Comparison of ENCODE assay signal across 1 cellular context in the genomic region with DNA sequence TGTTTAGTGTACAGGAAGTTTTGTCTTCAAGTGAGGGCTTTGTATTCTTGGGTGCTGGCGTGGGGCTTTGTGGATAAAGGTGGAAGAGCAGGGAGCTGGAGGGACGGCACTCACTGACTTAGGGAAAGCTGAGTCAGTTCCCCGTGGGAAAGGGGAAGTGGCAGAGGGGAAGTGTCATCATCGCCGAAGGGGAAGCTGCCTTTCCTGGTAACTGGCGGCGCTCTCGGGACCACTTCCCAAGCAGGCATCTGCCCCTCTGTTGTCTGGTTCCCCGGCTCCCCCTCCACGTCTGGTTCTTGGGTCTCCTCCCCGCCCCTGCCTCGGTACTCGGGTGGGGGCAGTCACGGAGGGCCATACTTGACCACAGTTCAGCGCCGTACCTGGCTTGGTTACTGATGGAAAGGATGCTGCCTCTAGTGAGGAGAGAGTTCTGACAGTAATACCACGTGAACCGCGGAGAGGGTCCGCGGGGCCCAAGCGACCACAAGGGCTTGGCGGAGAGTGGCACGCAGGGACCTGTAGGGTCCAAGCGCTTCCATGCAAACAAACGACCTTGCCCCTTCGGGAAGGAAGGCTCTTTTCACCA.
A peak's percentile ranks its signal among the peaks of the same experiment; 100 is the strongest.
TF ChIP-seq lines count a peak whose summit lies in the region.

No MANE protein-coding gene starts in this region.

TF ChIP-seq in K562, 482 proteins besides CTCF, POLR2A, EP300 and RAD21 (continues in another document):
- TF ChIP-seq SAP30 (IDR thresholded peaks at IDR 0.05; ENCODE audit: borderline replicate concordance, insufficient read depth, low read depth, low read length, poor library complexity, severe bottlenecking) (peak; percentile 81), ELF4 (CRISPR knock-in tag; IDR thresholded peaks at IDR 0.05) (0 out of 2 replicates have a peak, but pooled peaks have one; percentile 4), NFRKB (IDR thresholded peaks at IDR 0.05; ENCODE audit: low read depth) (peak; percentile 21; the same call in 1 of the 2 replicates), PHF8 (IDR thresholded peaks at IDR 0.05; ENCODE audit: borderline replicate concordance, low read length) (peak; percentile 35; the same call in 1 of the 2 replicates), BHLHE40 (IDR thresholded peaks at IDR 0.05; ENCODE audit: low read length) (0 out of 2 replicates have a peak, but pooled peaks have one; percentile 6), ERF (CRISPR knock-in tag; IDR thresholded peaks at IDR 0.05) (no peak), ZC3H4 (CRISPR knock-in tag; IDR thresholded peaks at IDR 0.05; ENCODE audit: borderline replicate concordance) (0 out of 2 replicates have a peak, but pooled peaks have one; percentile 45), JUN (IDR thresholded peaks at IDR 0.05; ENCODE audit: borderline replicate concordance, low read depth, low read length) (0 out of 2 replicates have a peak, but pooled peaks have one; percentile 24), JUN (CRISPR knock-in tag; IDR thresholded peaks at IDR 0.05; ENCODE audit: borderline replicate concordance) (no peak), FOSL1 (tag; conservative IDR thresholded peaks at IDR 0.05) (peak; percentile 76), RCOR1 (IDR thresholded peaks at IDR 0.05; ENCODE audit: borderline replicate concordance in 1 of 2, low read depth in 2 of 2, low read length in 2 of 2) (no peak), HNRNPL (IDR thresholded peaks at IDR 0.05; ENCODE audit: low read depth, low read length) (no peak), MAZ (CRISPR knock-in tag; conservative IDR thresholded peaks at IDR 0.05 in 1 of 2, IDR thresholded peaks at IDR 0.05 in 1 of 2) (no peak), SMAD3 (CRISPR knock-in tag; conservative IDR thresholded peaks at IDR 0.05) (no peak), SIN3A (IDR thresholded peaks at IDR 0.05; ENCODE audit: borderline replicate concordance in 2 of 2, control insufficient read depth in 1 of 2, low read depth in 2 of 2, low read length in 2 of 2) (peak in 1 of 2 experiments; percentile 60; a peak in 1 of 4 replicates), SUPT5H (IDR thresholded peaks at IDR 0.05) (peak; percentile 52; the same call in 1 of the 2 replicates), KDM1A (IDR thresholded peaks at IDR 0.05) (no peak), SMARCA4 (IDR thresholded peaks at IDR 0.05) (no peak; the same call in 1 of the 2 replicates), CBX2 (IDR thresholded peaks at IDR 0.05; ENCODE audit: insufficient read depth, low read length, poor library complexity, severe bottlenecking) (no peak), BACH1 (tag; IDR thresholded peaks at IDR 0.05) (0 out of 2 replicates have a peak, but pooled peaks have one; percentile 51), ZNF12 (CRISPR knock-in tag; IDR thresholded peaks at IDR 0.05) (no peak), ETV1 (tag; conservative IDR thresholded peaks at IDR 0.05; ENCODE audit: low read depth) (peak; percentile 34; the same call in 1 of the 2 replicates), ATF7 (IDR thresholded peaks at IDR 0.05) (peak; percentile 51; the same call in 1 of the 2 replicates), BRF1 (IDR thresholded peaks at IDR 0.05; ENCODE audit: borderline replicate concordance, extremely low read depth, insufficient read length) (no peak), NFE2 (IDR thresholded peaks at IDR 0.05; ENCODE audit: low read depth) (peak; percentile 63), GTF2F1 (IDR thresholded peaks at IDR 0.05; ENCODE audit: low read depth, low read length) (no peak), SMARCE1 (IDR thresholded peaks at IDR 0.05) (peak; percentile 84)
- TF ChIP-seq, protein P1, sequence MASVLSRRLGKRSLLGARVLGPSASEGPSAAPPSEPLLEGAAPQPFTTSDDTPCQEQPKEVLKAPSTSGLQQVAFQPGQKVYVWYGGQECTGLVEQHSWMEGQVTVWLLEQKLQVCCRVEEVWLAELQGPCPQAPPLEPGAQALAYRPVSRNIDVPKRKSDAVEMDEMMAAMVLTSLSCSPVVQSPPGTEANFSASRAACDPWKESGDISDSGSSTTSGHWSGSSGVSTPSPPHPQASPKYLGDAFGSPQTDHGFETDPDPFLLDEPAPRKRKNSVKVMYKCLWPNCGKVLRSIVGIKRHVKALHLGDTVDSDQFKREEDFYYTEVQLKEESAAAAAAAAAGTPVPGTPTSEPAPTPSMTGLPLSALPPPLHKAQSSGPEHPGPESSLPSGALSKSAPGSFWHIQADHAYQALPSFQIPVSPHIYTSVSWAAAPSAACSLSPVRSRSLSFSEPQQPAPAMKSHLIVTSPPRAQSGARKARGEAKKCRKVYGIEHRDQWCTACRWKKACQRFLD (CRISPR knock-in tag; IDR thresholded peaks at IDR 0.05): 0 out of 2 replicates have a peak, but pooled peaks have one; percentile 54
- TF ChIP-seq, protein P2, sequence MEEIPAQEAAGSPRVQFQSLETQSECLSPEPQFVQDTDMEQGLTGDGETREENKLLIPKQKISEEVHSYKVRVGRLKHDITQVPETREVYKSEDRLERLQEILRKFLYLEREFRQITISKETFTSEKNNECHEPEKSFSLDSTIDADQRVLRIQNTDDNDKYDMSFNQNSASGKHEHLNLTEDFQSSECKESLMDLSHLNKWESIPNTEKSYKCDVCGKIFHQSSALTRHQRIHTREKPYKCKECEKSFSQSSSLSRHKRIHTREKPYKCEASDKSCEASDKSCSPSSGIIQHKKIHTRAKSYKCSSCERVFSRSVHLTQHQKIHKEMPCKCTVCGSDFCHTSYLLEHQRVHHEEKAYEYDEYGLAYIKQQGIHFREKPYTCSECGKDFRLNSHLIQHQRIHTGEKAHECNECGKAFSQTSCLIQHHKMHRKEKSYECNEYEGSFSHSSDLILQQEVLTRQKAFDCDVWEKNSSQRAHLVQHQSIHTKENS (CRISPR knock-in tag; IDR thresholded peaks at IDR 0.05): no peak
- TF ChIP-seq, protein P3, sequence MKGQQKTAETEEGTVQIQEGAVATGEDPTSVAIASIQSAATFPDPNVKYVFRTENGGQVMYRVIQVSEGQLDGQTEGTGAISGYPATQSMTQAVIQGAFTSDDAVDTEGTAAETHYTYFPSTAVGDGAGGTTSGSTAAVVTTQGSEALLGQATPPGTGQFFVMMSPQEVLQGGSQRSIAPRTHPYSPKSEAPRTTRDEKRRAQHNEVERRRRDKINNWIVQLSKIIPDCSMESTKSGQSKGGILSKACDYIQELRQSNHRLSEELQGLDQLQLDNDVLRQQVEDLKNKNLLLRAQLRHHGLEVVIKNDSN (CRISPR knock-in tag; IDR thresholded peaks at IDR 0.05): 0 out of 2 replicates have a peak, but pooled peaks have one; percentile 16
- TF ChIP-seq, protein P4, sequence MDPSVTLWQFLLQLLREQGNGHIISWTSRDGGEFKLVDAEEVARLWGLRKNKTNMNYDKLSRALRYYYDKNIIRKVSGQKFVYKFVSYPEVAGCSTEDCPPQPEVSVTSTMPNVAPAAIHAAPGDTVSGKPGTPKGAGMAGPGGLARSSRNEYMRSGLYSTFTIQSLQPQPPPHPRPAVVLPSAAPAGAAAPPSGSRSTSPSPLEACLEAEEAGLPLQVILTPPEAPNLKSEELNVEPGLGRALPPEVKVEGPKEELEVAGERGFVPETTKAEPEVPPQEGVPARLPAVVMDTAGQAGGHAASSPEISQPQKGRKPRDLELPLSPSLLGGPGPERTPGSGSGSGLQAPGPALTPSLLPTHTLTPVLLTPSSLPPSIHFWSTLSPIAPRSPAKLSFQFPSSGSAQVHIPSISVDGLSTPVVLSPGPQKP (CRISPR knock-in tag; IDR thresholded peaks at IDR 0.05): no peak
- TF ChIP-seq, protein P5, sequence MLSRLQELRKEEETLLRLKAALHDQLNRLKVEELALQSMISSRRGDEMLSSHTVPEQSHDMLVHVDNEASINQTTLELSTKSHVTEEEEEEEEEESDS (CRISPR knock-in tag; IDR thresholded peaks at IDR 0.05): no peak
- TF ChIP-seq, protein P6, sequence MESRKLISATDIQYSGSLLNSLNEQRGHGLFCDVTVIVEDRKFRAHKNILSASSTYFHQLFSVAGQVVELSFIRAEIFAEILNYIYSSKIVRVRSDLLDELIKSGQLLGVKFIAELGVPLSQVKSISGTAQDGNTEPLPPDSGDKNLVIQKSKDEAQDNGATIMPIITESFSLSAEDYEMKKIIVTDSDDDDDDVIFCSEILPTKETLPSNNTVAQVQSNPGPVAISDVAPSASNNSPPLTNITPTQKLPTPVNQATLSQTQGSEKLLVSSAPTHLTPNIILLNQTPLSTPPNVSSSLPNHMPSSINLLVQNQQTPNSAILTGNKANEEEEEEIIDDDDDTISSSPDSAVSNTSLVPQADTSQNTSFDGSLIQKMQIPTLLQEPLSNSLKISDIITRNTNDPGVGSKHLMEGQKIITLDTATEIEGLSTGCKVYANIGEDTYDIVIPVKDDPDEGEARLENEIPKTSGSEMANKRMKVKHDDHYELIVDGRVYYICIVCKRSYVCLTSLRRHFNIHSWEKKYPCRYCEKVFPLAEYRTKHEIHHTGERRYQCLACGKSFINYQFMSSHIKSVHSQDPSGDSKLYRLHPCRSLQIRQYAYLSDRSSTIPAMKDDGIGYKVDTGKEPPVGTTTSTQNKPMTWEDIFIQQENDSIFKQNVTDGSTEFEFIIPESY (CRISPR knock-in tag; IDR thresholded peaks at IDR 0.05): no peak
- TF ChIP-seq, protein P7, sequence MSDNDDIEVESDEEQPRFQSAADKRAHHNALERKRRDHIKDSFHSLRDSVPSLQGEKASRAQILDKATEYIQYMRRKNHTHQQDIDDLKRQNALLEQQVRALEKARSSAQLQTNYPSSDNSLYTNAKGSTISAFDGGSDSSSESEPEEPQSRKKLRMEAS (CRISPR knock-in tag; IDR thresholded peaks at IDR 0.05): peak; percentile 7; the same call in 1 of the 2 replicates
- TF ChIP-seq, protein P8, sequence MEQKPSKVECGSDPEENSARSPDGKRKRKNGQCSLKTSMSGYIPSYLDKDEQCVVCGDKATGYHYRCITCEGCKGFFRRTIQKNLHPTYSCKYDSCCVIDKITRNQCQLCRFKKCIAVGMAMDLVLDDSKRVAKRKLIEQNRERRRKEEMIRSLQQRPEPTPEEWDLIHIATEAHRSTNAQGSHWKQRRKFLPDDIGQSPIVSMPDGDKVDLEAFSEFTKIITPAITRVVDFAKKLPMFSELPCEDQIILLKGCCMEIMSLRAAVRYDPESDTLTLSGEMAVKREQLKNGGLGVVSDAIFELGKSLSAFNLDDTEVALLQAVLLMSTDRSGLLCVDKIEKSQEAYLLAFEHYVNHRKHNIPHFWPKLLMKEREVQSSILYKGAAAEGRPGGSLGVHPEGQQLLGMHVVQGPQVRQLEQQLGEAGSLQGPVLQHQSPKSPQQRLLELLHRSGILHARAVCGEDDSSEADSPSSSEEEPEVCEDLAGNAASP (IDR thresholded peaks at IDR 0.05): no peak
- TF ChIP-seq, protein P9, sequence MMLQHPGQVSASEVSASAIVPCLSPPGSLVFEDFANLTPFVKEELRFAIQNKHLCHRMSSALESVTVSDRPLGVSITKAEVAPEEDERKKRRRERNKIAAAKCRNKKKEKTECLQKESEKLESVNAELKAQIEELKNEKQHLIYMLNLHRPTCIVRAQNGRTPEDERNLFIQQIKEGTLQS (IDR thresholded peaks at IDR 0.05): peak; percentile 92
- TF ChIP-seq, protein P9 (CRISPR knock-in tag; conservative IDR thresholded peaks at IDR 0.05): 0 out of 2 replicates have a peak, but pooled peaks have one; percentile 51
- TF ChIP-seq, protein P10, sequence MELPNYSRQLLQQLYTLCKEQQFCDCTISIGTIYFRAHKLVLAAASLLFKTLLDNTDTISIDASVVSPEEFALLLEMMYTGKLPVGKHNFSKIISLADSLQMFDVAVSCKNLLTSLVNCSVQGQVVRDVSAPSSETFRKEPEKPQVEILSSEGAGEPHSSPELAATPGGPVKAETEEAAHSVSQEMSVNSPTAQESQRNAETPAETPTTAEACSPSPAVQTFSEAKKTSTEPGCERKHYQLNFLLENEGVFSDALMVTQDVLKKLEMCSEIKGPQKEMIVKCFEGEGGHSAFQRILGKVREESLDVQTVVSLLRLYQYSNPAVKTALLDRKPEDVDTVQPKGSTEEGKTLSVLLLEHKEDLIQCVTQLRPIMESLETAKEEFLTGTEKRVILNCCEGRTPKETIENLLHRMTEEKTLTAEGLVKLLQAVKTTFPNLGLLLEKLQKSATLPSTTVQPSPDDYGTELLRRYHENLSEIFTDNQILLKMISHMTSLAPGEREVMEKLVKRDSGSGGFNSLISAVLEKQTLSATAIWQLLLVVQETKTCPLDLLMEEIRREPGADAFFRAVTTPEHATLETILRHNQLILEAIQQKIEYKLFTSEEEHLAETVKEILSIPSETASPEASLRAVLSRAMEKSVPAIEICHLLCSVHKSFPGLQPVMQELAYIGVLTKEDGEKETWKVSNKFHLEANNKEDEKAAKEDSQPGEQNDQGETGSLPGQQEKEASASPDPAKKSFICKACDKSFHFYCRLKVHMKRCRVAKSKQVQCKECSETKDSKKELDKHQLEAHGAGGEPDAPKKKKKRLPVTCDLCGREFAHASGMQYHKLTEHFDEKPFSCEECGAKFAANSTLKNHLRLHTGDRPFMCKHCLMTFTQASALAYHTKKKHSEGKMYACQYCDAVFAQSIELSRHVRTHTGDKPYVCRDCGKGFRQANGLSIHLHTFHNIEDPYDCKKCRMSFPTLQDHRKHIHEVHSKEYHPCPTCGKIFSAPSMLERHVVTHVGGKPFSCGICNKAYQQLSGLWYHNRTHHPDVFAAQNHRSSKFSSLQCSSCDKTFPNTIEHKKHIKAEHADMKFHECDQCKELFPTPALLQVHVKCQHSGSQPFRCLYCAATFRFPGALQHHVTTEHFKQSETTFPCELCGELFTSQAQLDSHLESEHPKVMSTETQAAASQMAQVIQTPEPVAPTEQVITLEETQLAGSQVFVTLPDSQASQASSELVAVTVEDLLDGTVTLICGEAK (IDR thresholded peaks at IDR 0.05): peak; percentile 58; the same call in 1 of the 2 replicates
- TF ChIP-seq, protein P10 (CRISPR knock-in tag; IDR thresholded peaks at IDR 0.05): no peak
